ENCODE assay signal across 13 cellular contexts in the genomic region with DNA sequence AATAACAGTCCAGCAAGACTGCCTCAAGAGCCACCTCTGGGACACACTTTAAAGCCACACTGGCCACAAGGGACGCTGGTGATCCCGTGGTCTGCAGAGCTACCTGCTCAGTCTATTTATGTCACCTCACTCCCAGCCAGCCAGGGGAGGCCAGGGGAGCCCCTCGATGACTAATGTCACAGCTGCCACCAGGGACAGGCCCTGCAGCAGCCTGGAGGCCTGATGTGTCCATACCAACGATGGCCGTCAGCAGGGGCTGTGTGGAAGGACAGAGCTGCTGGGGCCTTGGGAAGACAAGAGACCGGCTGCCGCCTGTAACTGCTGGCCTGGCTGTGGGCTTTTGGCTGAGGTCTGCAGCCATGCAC.
A peak's percentile ranks its signal among the peaks of the same experiment; 100 is the strongest.
DNase-seq lines count a peak whose midpoint lies in the region; ATAC-seq, FAIRE-seq and TF ChIP-seq lines count a peak whose summit lies in the region.
"Had no signal": no experiment of that assay in that cellular context is flagged by ENCODE, and none has a peak within 500 bp of the region (broad histone marks: within the 10 kb centered on the region; RNA-seq: fewer than 3 reads in every experiment).

No MANE protein-coding gene starts in this region.

- no peak overlapping the region for H2BK12ac ChIP-seq in trophoblast cell (ENCODE audit: low read length)

- no peak overlapping the region for H4K12ac ChIP-seq in trophoblast cell (ENCODE audit: low read depth, low read length)

- FAIRE-seq in K562 (lab: Jason Lieb, UNC): peak; percentile 42

- 8% methylated on average over 7 of the region's 7 CpGs for WGBS in K562 (ENCODE audit: insufficient coverage, low coverage, missing lambda C conversion rate)
- no CpG with 5 or more reads among the region's 7 CpGs for WGBS in trophoblast cell (ENCODE audit: extremely low coverage, insufficient coverage, insufficient read length)

- no peak overlapping the region for H3K4me3 ChIP-seq in K562
- no peak overlapping the region for H3K4me3 ChIP-seq in trophoblast cell (ENCODE audit: low read depth, low read length)
- H3K4me3 ChIP-seq: SJSA1, thyroid gland had no signal

- H3K4me2 ChIP-seq in K562 (ENCODE audit: insufficient read depth, low read length) (no peak overlapping the region), trophoblast cell (ENCODE audit: low read length) (no peak overlapping the region)

- peaks cover 0 to 11% of the 10 kb centered on the region in 2 experiments; a peak in 1 of 5 replicates for H3K4me1 ChIP-seq in K562 (replicated peaks in 1 of 2; ENCODE audit: control insufficient read depth in 2 of 2, insufficient read depth in 2 of 2, low read length in 2 of 2)
- peaks cover under 1 to 2% of the 10 kb centered on the region in 2 experiments for H3K4me1 ChIP-seq in trophoblast cell (ENCODE audit: control insufficient read depth in 1 of 2, insufficient read depth in 2 of 2, low read length in 2 of 2)
- H3K4me1 ChIP-seq: SJSA1, thyroid gland had no signal

- no peak overlapping the region for H2AFZ ChIP-seq in K562 (ENCODE audit: low read depth, low read length)
- no peak overlapping the region for H2AFZ ChIP-seq in trophoblast cell (ENCODE audit: insufficient read depth, low read length, poor library complexity)

- no peak for TF ChIP-seq RAD21 in K562 (CRISPR knock-in tag; conservative IDR thresholded peaks at IDR 0.05 in 1 of 2, IDR thresholded peaks at IDR 0.05 in 1 of 2)

- H4K8ac ChIP-seq in trophoblast cell (ENCODE audit: low read depth, low read length): no peak overlapping the region

- no peak for TF ChIP-seq POLR2A in K562 (conservative IDR thresholded peaks at IDR 0.05)

- H3K4me1 Mint-ChIP-seq in IgD-negative memory B cell: peaks cover 31 to 51% (median 39%) of the 10 kb centered on the region in 3 donors
- peaks cover 2% of the 10 kb centered on the region for H3K4me1 Mint-ChIP-seq in osteocyte (ENCODE audit: unreplicated experiment)

- H3K36me3 Mint-ChIP-seq in IgD-negative memory B cell (no peaks in the 10 kb centered on the region), osteocyte (ENCODE audit: unreplicated experiment) (no peaks in the 10 kb centered on the region)

- H3K4me3 Mint-ChIP-seq in IgD-negative memory B cell (peak overlapping the region in 3 of 4 donors; percentile 22 to 62 (median 53)), osteocyte (ENCODE audit: unreplicated experiment) (no peak overlapping the region)
- H3K4me3 Mint-ChIP-seq: naive thymus-derived CD4-positive, alpha-beta T cell had no signal

- intact Hi-C loops in K562 (cut with micrococcal nuclease): no loop called here

- TF ChIP-seq CTCF in K562 (IDR thresholded peaks at IDR 0.05 in 2 of 3, conservative IDR thresholded peaks at IDR 0.05 in 1 of 3; ENCODE audit: insufficient read depth in 2 of 3, low read depth in 1 of 3, low read length in 3 of 3) (peak; percentile 31 to 41 (median 32)), osteocyte (IDR thresholded peaks at IDR 0.05) (no peak)

- H3K14ac ChIP-seq in trophoblast cell (ENCODE audit: low read length): no peak overlapping the region

- H3K9me3 ChIP-seq in K562 (replicated peaks; ENCODE audit: control insufficient read depth, insufficient read depth, low read depth, low read length) (no peaks in the 10 kb centered on the region), trophoblast cell (ENCODE audit: insufficient read depth, low read depth, low read length) (peaks cover 3% of the 10 kb centered on the region)
- H3K9me3 ChIP-seq: SJSA1, thyroid gland had no signal

- no peak overlapping the region for H3K18ac ChIP-seq in trophoblast cell (ENCODE audit: low read length)

- H3K27ac ChIP-seq in K562 (ENCODE audit: extremely low read depth, low read depth, low read length) (no peak overlapping the region), trophoblast cell (ENCODE audit: low read depth, low read length) (no peak overlapping the region)
- H3K27ac ChIP-seq: SJSA1, thyroid gland had no signal

- no peaks in the 10 kb centered on the region for H3K9me1 ChIP-seq in K562 (ENCODE audit: control insufficient read depth, insufficient read depth, low read length)

- no peaks in the 10 kb centered on the region for H3K79me2 ChIP-seq in K562 (ENCODE audit: control insufficient read depth, insufficient read depth, low read length)
- no peaks in the 10 kb centered on the region for H3K79me2 ChIP-seq in trophoblast cell (ENCODE audit: control insufficient read depth, insufficient read depth, low read length, poor library complexity)

- no peak overlapping the region for H2AK5ac ChIP-seq in trophoblast cell (ENCODE audit: low read length)

- no peaks in the 10 kb centered on the region for H3K36me3 ChIP-seq in K562 (ENCODE audit: control insufficient read depth, insufficient read depth, low read length)
- no peaks in the 10 kb centered on the region for H3K36me3 ChIP-seq in trophoblast cell (ENCODE audit: control insufficient read depth in 1 of 2, insufficient read depth in 2 of 2, low read length in 2 of 2)
- H3K36me3 ChIP-seq: SJSA1, thyroid gland had no signal

- ATAC-seq in K562: peak; percentile 71
- ATAC-seq: naive thymus-derived CD4-positive, alpha-beta T cell had no signal

- no peak overlapping the region for H2BK120ac ChIP-seq in trophoblast cell (ENCODE audit: insufficient read depth, low read length, poor library complexity)

- POLR2A ChIA-PET in K562 (lab: Yijun Ruan, JAX): interaction anchor here (1.1 to 1.4 kb wide), 2 partner anchors 13 to 35 kb away, joined by 3 read pairs; no protein-coding TSS in a partner anchor

- H3K27me3 ChIP-seq in K562 (ENCODE audit: control insufficient read depth in 2 of 2, insufficient read depth in 2 of 2, low read length in 2 of 2) (peaks cover 70 to 91% of the 10 kb centered on the region in 2 experiments), trophoblast cell (ENCODE audit: insufficient read depth, low read length) (no peaks in the 10 kb centered on the region)
- H3K27me3 ChIP-seq: SJSA1, thyroid gland had no signal

- H3K4ac ChIP-seq in trophoblast cell (ENCODE audit: low read depth, low read length): no peak overlapping the region

- in situ Hi-C loops in K562 (cut with MboI): no loop called here

- peak overlapping the region; percentile 95 to 100 (median 99) for H3K27ac Mint-ChIP-seq in IgD-negative memory B cell
- no peak overlapping the region for H3K27ac Mint-ChIP-seq in osteocyte (ENCODE audit: unreplicated experiment)

- H4K91ac ChIP-seq in trophoblast cell (ENCODE audit: low read depth, low read length): no peak overlapping the region

- TF ChIP-seq EP300 in K562 (IDR thresholded peaks at IDR 0.05; ENCODE audit: low read length): no peak

- H3K9me3 Mint-ChIP-seq in IgD-negative memory B cell (no peaks in the 10 kb centered on the region), osteocyte (ENCODE audit: unreplicated experiment) (no peaks in the 10 kb centered on the region)
- H3K9me3 Mint-ChIP-seq: naive thymus-derived CD4-positive, alpha-beta T cell had no signal

- CTCF ChIA-PET in K562 (lab: Yijun Ruan, JAX; ENCODE audit: low intra/inter-chr PET ratio): interaction anchor here (0.6 to 0.7 kb wide), 3 partner anchors 286 to 1346 kb away, joined by 3 to 4 read pairs (median 3); a partner anchor contains a TSS

- H4K20me1 ChIP-seq in K562 (replicated peaks; ENCODE audit: control insufficient read depth, insufficient read depth, low read length): peaks cover 4% of the 10 kb centered on the region; the same call in 1 of the 2 replicates

- H3K23ac ChIP-seq in trophoblast cell (ENCODE audit: low read length): no peak overlapping the region

- H3K27me3 Mint-ChIP-seq in IgD-negative memory B cell (no peaks in the 10 kb centered on the region), osteocyte (ENCODE audit: unreplicated experiment) (no peaks in the 10 kb centered on the region)
- H3K27me3 Mint-ChIP-seq: naive thymus-derived CD4-positive, alpha-beta T cell had no signal

- no peak overlapping the region for H2BK5ac ChIP-seq in trophoblast cell (ENCODE audit: low read depth, low read length, poor library complexity)

- H3K79me1 ChIP-seq in trophoblast cell (ENCODE audit: low read length): no peaks in the 10 kb centered on the region

- no TSS peak for BruUV-seq in K562 (replicated peaks; lab: Mats Ljungman, UMichigan)

- H3K9ac ChIP-seq in K562 (ENCODE audit: insufficient read depth in 1 of 2, low read depth in 2 of 2, low read length in 2 of 2) (no peak overlapping the region), trophoblast cell (ENCODE audit: low read length) (no peak overlapping the region)

- DNase-seq in DMS53 (lab: John Stamatoyannopoulos, UW) (peak; percentile 24), DMS53 treated with DMSO at 0.1 percent for 48 hours (lab: John Stamatoyannopoulos, UW; ENCODE audit: unreplicated experiment) (no peak), DMS79 treated with DMSO at 0.1 percent for 48 hours (lab: John Stamatoyannopoulos, UW) (peak; percentile 41), K562 (ENCODE audit: extremely low read depth in 1 of 4, low spot score in 3 of 4) (peak in 1 of 4 experiments; percentile 36), osteocyte (ENCODE audit: extremely low spot score, unreplicated experiment) (no peak), trophoblast cell (no peak), NCI-H146 (lab: John Stamatoyannopoulos, UW) (no peak)
- DNase-seq: activated CD4-positive, alpha-beta T cell treated with anti-CD3 and anti-CD28 coated beads for 1 hour; NCI-H524 treated with DMSO at 0.1 percent for 48 hours; thyroid gland had no signal

TF ChIP-seq in K562, 482 proteins besides CTCF, POLR2A, EP300 and RAD21 (continues in another document):
- no peak for TF ChIP-seq MTA3 (IDR thresholded peaks at IDR 0.05; ENCODE audit: borderline replicate concordance)
- no peak for TF ChIP-seq IRF2 (CRISPR knock-in tag; IDR thresholded peaks at IDR 0.05)
- no peak for TF ChIP-seq CTBP1 (IDR thresholded peaks at IDR 0.05; ENCODE audit: borderline replicate concordance)
- TF ChIP-seq, protein P1, sequence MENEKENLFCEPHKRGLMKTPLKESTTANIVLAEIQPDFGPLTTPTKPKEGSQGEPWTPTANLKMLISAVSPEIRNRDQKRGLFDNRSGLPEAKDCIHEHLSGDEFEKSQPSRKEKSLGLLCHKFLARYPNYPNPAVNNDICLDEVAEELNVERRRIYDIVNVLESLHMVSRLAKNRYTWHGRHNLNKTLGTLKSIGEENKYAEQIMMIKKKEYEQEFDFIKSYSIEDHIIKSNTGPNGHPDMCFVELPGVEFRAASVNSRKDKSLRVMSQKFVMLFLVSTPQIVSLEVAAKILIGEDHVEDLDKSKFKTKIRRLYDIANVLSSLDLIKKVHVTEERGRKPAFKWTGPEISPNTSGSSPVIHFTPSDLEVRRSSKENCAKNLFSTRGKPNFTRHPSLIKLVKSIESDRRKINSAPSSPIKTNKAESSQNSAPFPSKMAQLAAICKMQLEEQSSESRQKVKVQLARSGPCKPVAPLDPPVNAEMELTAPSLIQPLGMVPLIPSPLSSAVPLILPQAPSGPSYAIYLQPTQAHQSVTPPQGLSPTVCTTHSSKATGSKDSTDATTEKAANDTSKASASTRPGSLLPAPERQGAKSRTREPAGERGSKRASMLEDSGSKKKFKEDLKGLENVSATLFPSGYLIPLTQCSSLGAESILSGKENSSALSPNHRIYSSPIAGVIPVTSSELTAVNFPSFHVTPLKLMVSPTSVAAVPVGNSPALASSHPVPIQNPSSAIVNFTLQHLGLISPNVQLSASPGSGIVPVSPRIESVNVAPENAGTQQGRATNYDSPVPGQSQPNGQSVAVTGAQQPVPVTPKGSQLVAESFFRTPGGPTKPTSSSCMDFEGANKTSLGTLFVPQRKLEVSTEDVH (IDR thresholded peaks at IDR 0.05; ENCODE audit: low read depth, partially characterized antibody): no peak
- TF ChIP-seq PHF21A (IDR thresholded peaks at IDR 0.05; ENCODE audit: borderline replicate concordance, low read depth): no peak

Comparison
In these comparisons a context has a peak if more than half of its experiments do, and no peak if none do; other contexts are left out.
1. DNase-seq: peak in DMS53 (single experiment) and DMS79 treated with DMSO at 0.1 percent for 48 hours (single experiment); none in DMS53 treated with DMSO at 0.1 percent for 48 hours (single experiment), osteocyte (single experiment), trophoblast cell (0 of 2) and NCI-H146 (single experiment).